In genomic region chr4:69831270-69831627, GRCh38 we compare ENCODE assay signal across 17 cellular contexts. TPM values are rescaled to one million over a fixed set of nuclear protein-coding genes. Genes with fewer than 3 reads are reported as not detected.
A peak's percentile ranks its signal among the peaks of the same experiment; 100 is the strongest.
DNase-seq lines count a peak whose midpoint lies in the region; ATAC-seq, FAIRE-seq and TF ChIP-seq lines count a peak whose summit lies in the region.
"Had no signal": no experiment of that assay in that cellular context is flagged by ENCODE, and none has a peak within 500 bp of the region (broad histone marks: within the 10 kb centered on the region; RNA-seq: fewer than 3 reads in every experiment).

No MANE protein-coding gene starts in this region.

- H3K9me3 ChIP-seq in lower lobe of right lung, result no peaks in the 10 kb centered on the region
- H3K9me3 ChIP-seq: SK-N-SH, suprapubic skin had no signal

- peaks cover 13% of the 10 kb centered on the region for H3K4me1 Mint-ChIP-seq in activated CD4-positive, alpha-beta T cell treated with anti-CD3 and anti-CD28 coated beads, Interleukin-2, amount 10 ng/mL, durations not matched to agents 7 days and 5 days
- peaks cover 9% of the 10 kb centered on the region for H3K4me1 Mint-ChIP-seq in activated CD8-positive, alpha-beta T cell treated with anti-CD3 and anti-CD28 coated beads for 36 hours (ENCODE audit: low read depth)
- H3K4me1 Mint-ChIP-seq in stimulated activated naive CD8-positive, alpha-beta T cell treated with anti-CD3 and anti-CD28 coated beads, Interleukin-15, amount 100 ng/mL, for 72 hours, result peaks cover 19% of the 10 kb centered on the region

- H3K4me3 ChIP-seq in lower lobe of right lung, result peak overlapping the region; percentile 7
- H3K4me3 ChIP-seq: cardiac muscle cell, suprapubic skin had no signal

- H3K36me3 Mint-ChIP-seq in activated CD4-positive, alpha-beta T cell treated with anti-CD3 and anti-CD28 coated beads, Interleukin-2, amount 10 ng/mL, durations not matched to agents 7 days and 5 days (ENCODE audit: low read depth), result no peaks in the 10 kb centered on the region
- H3K36me3 Mint-ChIP-seq in activated CD8-positive, alpha-beta T cell treated with anti-CD3 and anti-CD28 coated beads for 36 hours (ENCODE audit: low read depth), result no peaks in the 10 kb centered on the region

- no peaks in the 10 kb centered on the region for H3K27me3 Mint-ChIP-seq in activated CD4-positive, alpha-beta T cell treated with anti-CD3 and anti-CD28 coated beads, Interleukin-2, amount 10 ng/mL, durations not matched to agents 7 days and 5 days
- peaks cover 3% of the 10 kb centered on the region for H3K27me3 Mint-ChIP-seq in activated CD8-positive, alpha-beta T cell treated with anti-CD3 and anti-CD28 coated beads for 36 hours
- no peaks in the 10 kb centered on the region for H3K27me3 Mint-ChIP-seq in stimulated activated naive CD8-positive, alpha-beta T cell treated with anti-CD3 and anti-CD28 coated beads, Interleukin-15, amount 100 ng/mL, for 72 hours

- CTCF ChIA-PET in activated CD4-positive, alpha-beta T cell treated with anti-CD3 and anti-CD28 coated beads, Interleukin-2, amount 10 ng/mL, durations not matched to agents 7 days and 5 days (lab: Charles Lee), result no interaction called here
- CTCF ChIA-PET in activated CD8-positive, alpha-beta T cell treated with anti-CD3 and anti-CD28 coated beads for 36 hours (lab: Charles Lee), result interaction anchor here (0.7 to 2.3 kb wide), 3 partner anchors 8 to 141 kb away, joined by 3 to 6 read pairs (median 3); no protein-coding TSS in a partner anchor
- CTCF ChIA-PET in RWPE1 (lab: Yijun Ruan, JAX), result interaction anchor here (0.6 kb wide), 1 partner anchor 1940 kb away, joined by 3 read pairs; no protein-coding TSS in a partner anchor

- POLR2A ChIA-PET in activated CD4-positive, alpha-beta T cell treated with anti-CD3 and anti-CD28 coated beads, Interleukin-2, amount 10 ng/mL, durations not matched to agents 7 days and 5 days (lab: Charles Lee), result interaction anchor here (0.6 kb wide), 1 partner anchor 33 kb away, joined by 3 read pairs; no protein-coding TSS in a partner anchor
- POLR2A ChIA-PET in activated CD8-positive, alpha-beta T cell treated with anti-CD3 and anti-CD28 coated beads for 36 hours (lab: Charles Lee), result no interaction called here
- POLR2A ChIA-PET in RWPE1 (lab: Yijun Ruan, JAX; ENCODE audit: low non-redundant PET), result no interaction called here

- H3K9me3 Mint-ChIP-seq in activated CD4-positive, alpha-beta T cell treated with anti-CD3 and anti-CD28 coated beads, Interleukin-2, amount 10 ng/mL, durations not matched to agents 7 days and 5 days, result peaks cover 3% of the 10 kb centered on the region
- H3K9me3 Mint-ChIP-seq in activated CD8-positive, alpha-beta T cell treated with anti-CD3 and anti-CD28 coated beads for 36 hours, result no peaks in the 10 kb centered on the region
- peaks cover 0 to 8% of the 10 kb centered on the region in 2 donors for H3K9me3 Mint-ChIP-seq in stimulated activated naive CD8-positive, alpha-beta T cell treated with anti-CD3 and anti-CD28 coated beads, Interleukin-15, amount 100 ng/mL, for 72 hours
- H3K9me3 Mint-ChIP-seq: nephron progenitor cell had no signal

- H3K27ac ChIP-seq in lower lobe of right lung, result peak overlapping the region; percentile 63
- no peak overlapping the region for H3K27ac ChIP-seq in RWPE1
- H3K27ac ChIP-seq: cardiac muscle cell, suprapubic skin had no signal

- H3K4me1 ChIP-seq in lower lobe of right lung, result peaks cover 18% of the 10 kb centered on the region

- no peak for DNase-seq in activated CD4-positive, alpha-beta T cell treated with anti-CD3 and anti-CD28 coated beads, Interleukin-2, amount 10 ng/mL, durations not matched to agents 7 days and 5 days
- DNase-seq in activated CD4-positive, alpha-beta T cell treated with anti-CD3 and anti-CD28 coated beads, Interleukin-2, amount 50 U/mL, for 4 hours, result no peak
- no peak for DNase-seq in activated CD8-positive, alpha-beta T cell treated with anti-CD3 and anti-CD28 coated beads for 36 hours
- DNase-seq in lower lobe of right lung (no peak), RWPE1 (ENCODE audit: low spot score) (no peak), frontal cortex (ENCODE audit: low spot score in 2 of 2) (no peak)
- DNase-seq in stimulated activated naive CD8-positive, alpha-beta T cell treated with anti-CD3 and anti-CD28 coated beads, Interleukin-15, amount 100 ng/mL, for 72 hours, result no peak
- DNase-seq: activated CD4-positive, CD25-positive, alpha-beta regulatory T cell treated with anti-CD3 and anti-CD28 coated beads, Interleukin-2, amount 50 U/mL, for 72 hours; activated effector memory CD4-positive, alpha-beta T cell treated with anti-CD3 and anti-CD28 coated beads, Interleukin-2, amount 50 U/mL, for 16 hours; nephron progenitor cell; SK-N-SH had no signal

- FAIRE-seq in frontal cortex (lab: Jason Lieb, UNC), result no peak
- FAIRE-seq: D721Med, keratinocyte had no signal

- no peaks in the 10 kb centered on the region for H3K27me3 ChIP-seq in lower lobe of right lung (ENCODE audit: low read depth)
- H3K27me3 ChIP-seq: cardiac muscle cell, suprapubic skin had no signal

- intact Hi-C loops in activated CD8-positive, alpha-beta T cell treated with anti-CD3 and anti-CD28 coated beads for 36 hours (cut with micrococcal nuclease), result no loop called here
- intact Hi-C loops in lower lobe of right lung (cut with DNase I), result no loop called here

- no peak for ATAC-seq in activated CD8-positive, alpha-beta T cell treated with anti-CD3 and anti-CD28 coated beads for 36 hours
- ATAC-seq in lower lobe of right lung, result no peak
- ATAC-seq in stimulated activated naive CD8-positive, alpha-beta T cell treated with anti-CD3 and anti-CD28 coated beads, Interleukin-15, amount 100 ng/mL, for 72 hours, result no peak
- ATAC-seq in GM18909 (IDR thresholded peaks at IDR 0.05; ENCODE audit: poor library complexity, unreplicated experiment), result no peak

- no peak for TF ChIP-seq CTCF in activated CD8-positive, alpha-beta T cell treated with anti-CD3 and anti-CD28 coated beads for 36 hours (IDR thresholded peaks at IDR 0.05)
- TF ChIP-seq CTCF in lower lobe of right lung (IDR thresholded peaks at IDR 0.05) (no peak), RWPE1 (conservative IDR thresholded peaks at IDR 0.05; ENCODE audit: low read depth) (no peak)

- H3K27ac Mint-ChIP-seq in activated CD4-positive, alpha-beta T cell treated with anti-CD3 and anti-CD28 coated beads, Interleukin-2, amount 10 ng/mL, durations not matched to agents 7 days and 5 days, result peak overlapping the region; percentile 81
- H3K27ac Mint-ChIP-seq in activated CD8-positive, alpha-beta T cell treated with anti-CD3 and anti-CD28 coated beads for 36 hours, result no peak overlapping the region
- H3K27ac Mint-ChIP-seq in stimulated activated naive CD8-positive, alpha-beta T cell treated with anti-CD3 and anti-CD28 coated beads, Interleukin-15, amount 100 ng/mL, for 72 hours, result peak overlapping the region; percentile 84 to 97

- H3K4me3 Mint-ChIP-seq in activated CD4-positive, alpha-beta T cell treated with anti-CD3 and anti-CD28 coated beads, Interleukin-2, amount 10 ng/mL, durations not matched to agents 7 days and 5 days, result peak overlapping the region; percentile 58
- H3K4me3 Mint-ChIP-seq in activated CD8-positive, alpha-beta T cell treated with anti-CD3 and anti-CD28 coated beads for 36 hours, result peak overlapping the region; percentile 70
- peak overlapping the region; percentile 85 to 86 for H3K4me3 Mint-ChIP-seq in stimulated activated naive CD8-positive, alpha-beta T cell treated with anti-CD3 and anti-CD28 coated beads, Interleukin-15, amount 100 ng/mL, for 72 hours
- H3K4me3 Mint-ChIP-seq: nephron progenitor cell had no signal

- H3K36me3 ChIP-seq in lower lobe of right lung, result no peaks in the 10 kb centered on the region
- H3K36me3 ChIP-seq: cardiac muscle cell, suprapubic skin had no signal

RNA-seq across cellular contexts. Expression of gene SULT1E1, which starts 28.7 kb away (rescaled TPM):
- total RNA-seq in activated CD4-positive, alpha-beta T cell treated with anti-CD3 and anti-CD28 coated beads, Interleukin-2, amount 10 ng/mL, durations not matched to agents 7 days and 5 days, result not detected
- total RNA-seq in activated CD8-positive, alpha-beta T cell treated with anti-CD3 and anti-CD28 coated beads for 36 hours, result not detected
- total RNA-seq in lower lobe of right lung (1.0 TPM), frontal cortex (11.4 TPM)
- total RNA-seq: cardiac muscle cell, HT-29 had no signal
